ENCODE assay signal across 18 cellular contexts in the genomic region with DNA sequence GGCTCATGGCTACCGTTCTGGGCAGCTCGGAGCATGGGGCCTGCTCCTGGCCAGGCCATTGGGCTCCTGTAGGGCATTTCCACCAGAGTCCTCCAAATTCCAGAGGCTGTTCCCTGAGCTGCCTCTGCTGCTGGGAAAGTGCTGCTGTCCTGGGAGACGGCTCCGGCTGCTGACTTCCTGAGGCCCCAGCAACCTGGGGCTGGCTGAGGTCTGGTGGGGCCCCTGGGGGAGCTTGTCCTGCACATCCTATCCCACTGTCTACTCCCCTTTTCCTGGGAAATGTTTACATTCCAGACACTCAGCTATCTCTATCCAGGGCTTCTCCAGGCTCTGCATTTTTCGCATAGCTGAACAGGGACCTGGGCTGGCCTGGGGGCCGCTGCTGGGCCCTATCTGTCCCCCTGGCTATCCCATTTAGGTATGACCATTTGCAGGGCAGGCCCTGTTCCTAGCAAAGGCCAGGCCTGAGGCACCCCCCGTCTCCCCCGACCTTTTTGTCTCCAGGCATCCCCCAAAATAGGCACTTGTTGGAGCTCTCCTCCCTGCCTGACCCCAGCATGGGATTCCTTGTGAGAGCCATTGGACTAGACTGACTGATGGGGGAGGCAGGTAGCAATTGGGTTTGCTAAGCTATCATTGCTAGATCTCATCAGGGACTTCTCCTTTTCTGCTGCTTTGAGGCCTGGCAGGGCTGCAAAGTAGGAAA. TPM values are rescaled to one million over a fixed set of nuclear protein-coding genes. Genes with fewer than 3 reads are reported as not detected.
DNase-seq lines count a peak whose midpoint lies in the region; ATAC-seq and TF ChIP-seq lines count a peak whose summit lies in the region.
"Had no signal": no experiment of that assay in that cellular context is flagged by ENCODE, and none has a peak within 500 bp of the region (broad histone marks: within the 10 kb centered on the region; RNA-seq: fewer than 3 reads in every experiment).

No MANE protein-coding gene starts in this region.

- peak overlapping the region; percentile 61; the same call in 1 of the 2 replicates for H3K18ac ChIP-seq in IMR-90 (ENCODE audit: low read depth, low read length)
- H3K18ac ChIP-seq in mesenchymal stem cell (ENCODE audit: low read depth in 1 of 2, low read length in 2 of 2) = peak overlapping the region; percentile 69 to 73

- POLR2A ChIA-PET in Caco-2 (lab: Charles Lee) (interaction anchor here (0.5 to 1.8 kb wide), 4 partner anchors 27 to 1210 kb away, joined by 4 to 8 read pairs (median 5); a partner anchor contains a TSS), IMR-90 (lab: Charles Lee; ENCODE audit: unreplicated experiment) (no interaction called here)

- peak overlapping the region; percentile 92 for H3K27ac Mint-ChIP-seq in Caco-2 (ENCODE audit: unreplicated experiment)
- H3K27ac Mint-ChIP-seq: activated naive CD4-positive, alpha-beta T cell treated with anti-CD3 and anti-CD28 coated beads, Interleukin-2, amount 50 U/mL, for 72 hours; B cell; IgD-negative memory B cell; stimulated activated effector memory CD8-positive, alpha-beta T cell treated with anti-CD3 and anti-CD28 coated beads, Interleukin-12 subunit alpha, Interleukin-12 subunit beta, amount 100 ng/mL, for 72 hours had no signal

- in situ Hi-C loops in IMR-90 (cut with MboI; ENCODE audit: low sequenced_read_pairs) = no loop called here

- intact Hi-C loops in Caco-2 (cut with micrococcal nuclease; ENCODE audit: unreplicated experiment) (loop anchor here (1.0 to 5.0 kb wide), 2 partner anchors 17 to 36 kb away; a partner anchor contains a TSS), IMR-90 (cut with micrococcal nuclease) (no loop called here), uterus (cut with DNase I; ENCODE audit: low total_unique reads) (no loop called here)

- H3K23ac ChIP-seq in IMR-90 (ENCODE audit: low read depth, low read length) (0 out of 2 replicates have a peak overlapping the region, but pooled peaks have one; percentile 13), mesenchymal stem cell (ENCODE audit: low read length in 2 of 2) (no peak overlapping the region)

- H2BK12ac ChIP-seq in mesenchymal stem cell (ENCODE audit: low read length in 2 of 2) = peak overlapping the region; percentile 88 to 98

- H3K4me2 ChIP-seq in IMR-90 (ENCODE audit: low read depth, low read length) (peak overlapping the region; percentile 52), mesenchymal stem cell (ENCODE audit: low read length, poor library complexity, severe bottlenecking) (peak overlapping the region; percentile 19)

- H3K9me3 Mint-ChIP-seq in Caco-2 (ENCODE audit: unreplicated experiment) = no peaks in the 10 kb centered on the region
- H3K9me3 Mint-ChIP-seq: activated naive CD4-positive, alpha-beta T cell treated with anti-CD3 and anti-CD28 coated beads, Interleukin-2, amount 50 U/mL, for 72 hours; IgD-negative memory B cell; stimulated activated effector memory CD8-positive, alpha-beta T cell treated with anti-CD3 and anti-CD28 coated beads, Interleukin-12 subunit alpha, Interleukin-12 subunit beta, amount 100 ng/mL, for 72 hours had no signal

- TF ChIP-seq EP300 in upper lobe of left lung (IDR thresholded peaks at IDR 0.05) = no peak

- H3K4me1 ChIP-seq in Caco-2 = peaks cover 67% of the 10 kb centered on the region
- H3K4me1 ChIP-seq in IMR-90 (ENCODE audit: control insufficient read depth, insufficient read depth, low read length) = peaks cover 11% of the 10 kb centered on the region
- peaks cover 45% of the 10 kb centered on the region for H3K4me1 ChIP-seq in mesenchymal stem cell (ENCODE audit: control insufficient read depth, insufficient read depth, low read depth, low read length)
- H3K4me1 ChIP-seq in upper lobe of left lung = peaks cover 0 to 32% (median 30%) of the 10 kb centered on the region in 4 donors
- H3K4me1 ChIP-seq in uterus = no peaks in the 10 kb centered on the region

- ATAC-seq in IMR-90 (ENCODE audit: low read depth) (peak; percentile 81), upper lobe of left lung (ENCODE audit: low FRiP score in 2 of 2) (no peak), HG02588 (IDR thresholded peaks at IDR 0.05; ENCODE audit: unreplicated experiment) (no peak)
- ATAC-seq: activated naive CD4-positive, alpha-beta T cell treated with anti-CD3 and anti-CD28 coated beads, Interleukin-2, amount 50 U/mL, for 72 hours; stimulated activated effector memory CD8-positive, alpha-beta T cell treated with anti-CD3 and anti-CD28 coated beads, Interleukin-12 subunit alpha, Interleukin-12 subunit beta, amount 100 ng/mL, for 72 hours had no signal

- H2BK5ac ChIP-seq in IMR-90 (ENCODE audit: low read depth, low read length, poor library complexity, severe bottlenecking) (peak overlapping the region; percentile 1), mesenchymal stem cell (ENCODE audit: low read depth, low read length, poor library complexity, severe bottlenecking) (no peak overlapping the region)

- peak overlapping the region; percentile 43 for H2BK120ac ChIP-seq in IMR-90 (ENCODE audit: low read depth, low read length)
- H2BK120ac ChIP-seq in mesenchymal stem cell (ENCODE audit: low read depth, low read length) = peak overlapping the region; percentile 90

- H3K27ac ChIP-seq in IMR-90 (ENCODE audit: insufficient read depth, low read length) (peak overlapping the region; percentile 69; the same call in 1 of the 2 replicates), mesenchymal stem cell (ENCODE audit: low read length, poor library complexity, severe bottlenecking) (peak overlapping the region; percentile 74), upper lobe of left lung (peak overlapping the region in 2 of 4 donors; percentile 47 to 50), uterus (no peak overlapping the region)
- H3K27ac ChIP-seq: WERI-Rb-1 had no signal

- H3K56ac ChIP-seq in IMR-90 (ENCODE audit: extremely low read depth, insufficient read depth, low read length) = no peak overlapping the region

- no peaks in the 10 kb centered on the region for H3K79me1 ChIP-seq in IMR-90 (ENCODE audit: low read depth in 1 of 2, low read length in 2 of 2)
- no peaks in the 10 kb centered on the region for H3K79me1 ChIP-seq in mesenchymal stem cell (replicated peaks; ENCODE audit: low read length, poor library complexity, severe bottlenecking)

- H3K4me1 Mint-ChIP-seq in Caco-2 (ENCODE audit: low read depth, unreplicated experiment) = peaks cover 22% of the 10 kb centered on the region
- H3K4me1 Mint-ChIP-seq: stimulated activated effector memory CD8-positive, alpha-beta T cell treated with anti-CD3 and anti-CD28 coated beads, Interleukin-12 subunit alpha, Interleukin-12 subunit beta, amount 100 ng/mL, for 72 hours had no signal

- TF ChIP-seq RAD21 in IMR-90 (IDR thresholded peaks at IDR 0.05; ENCODE audit: low read length) = no peak

- H4K8ac ChIP-seq in IMR-90 (ENCODE audit: low read depth in 2 of 2, low read length in 2 of 2) = peak overlapping the region; percentile 48 to 84; a peak in 3 of 4 replicates
- peak overlapping the region; percentile 87 for H4K8ac ChIP-seq in mesenchymal stem cell (ENCODE audit: low read length)

- H3K27me3 Mint-ChIP-seq in Caco-2 (ENCODE audit: insufficient read depth, unreplicated experiment) = no peaks in the 10 kb centered on the region
- H3K27me3 Mint-ChIP-seq: B cell, IgD-negative memory B cell had no signal

- WGBS in IMR-90 (ENCODE audit: extremely low coverage in 2 of 2, insufficient read length in 1 of 2), 2 experiments = 53% methylated on average over 4 of the region's 8 CpGs; no CpG with 5 or more reads in 1 of the 2 experiments
- 9% methylated on average over 8 of the region's 8 CpGs for WGBS in mesenchymal stem cell
- 68 to 79% methylated on average over 6 to 8 of the region's 8 CpGs for WGBS in upper lobe of left lung, 2 donors

- no peaks in the 10 kb centered on the region for H3K9me3 ChIP-seq in Caco-2
- no peaks in the 10 kb centered on the region for H3K9me3 ChIP-seq in IMR-90 (ENCODE audit: control insufficient read depth, insufficient read depth, low read length)
- H3K9me3 ChIP-seq in mesenchymal stem cell (ENCODE audit: control insufficient read depth, low read length) = no peaks in the 10 kb centered on the region
- H3K9me3 ChIP-seq in MG63 = no peaks in the 10 kb centered on the region
- H3K9me3 ChIP-seq in upper lobe of left lung = no peaks in the 10 kb centered on the region
- H3K9me3 ChIP-seq in uterus = no peaks in the 10 kb centered on the region

- peak; percentile 76 to 91 for DNase-seq in Caco-2
- peak; percentile 20 for DNase-seq in IMR-90
- peak; percentile 73 for DNase-seq in amniotic epithelial cell (ENCODE audit: low read depth)
- peak; percentile 67 for DNase-seq in mesenchymal stem cell
- no peak for DNase-seq in MG63
- DNase-seq in upper lobe of left lung = no peak
- DNase-seq in uterus = no peak
- DNase-seq: DMS153; NCI-H187 treated with DMSO at 0.1 percent for 48 hours; NCI-H748 treated with DMSO at 0.1 percent for 48 hours; SHP77; stimulated activated CD4-positive, alpha-beta T cell treated with anti-CD3 and anti-CD28 coated beads, Interleukin-1b, Interleukin-23, amount 100 ng/mL, for 48 hours; WERI-Rb-1 had no signal

- dilution Hi-C loops in IMR-90 (cut with HindIII; ENCODE audit: low sequenced_read_pairs, unreplicated experiment) = no loop called here

- peak overlapping the region; percentile 69 for H2AK9ac ChIP-seq in IMR-90 (replicated peaks; ENCODE audit: low read depth, low read length, poor library complexity)

- peak overlapping the region; percentile 54 for H3K9ac ChIP-seq in IMR-90 (ENCODE audit: low read depth, low read length)
- H3K9ac ChIP-seq in mesenchymal stem cell (ENCODE audit: low read length) = no peak overlapping the region

- CTCF ChIA-PET in Caco-2 (lab: Charles Lee) (interaction anchor here (0.6 to 1.7 kb wide), 6 partner anchors 24 to 123 kb away, joined by 3 to 14 read pairs (median 5); a partner anchor contains a TSS), IMR-90 (lab: Yijun Ruan, JAX) (interaction anchor here (0.6 to 1.2 kb wide), 2 partner anchors 18 to 37 kb away, joined by 3 read pairs; a partner anchor contains a TSS)

- H2AK5ac ChIP-seq in IMR-90 (ENCODE audit: low read depth, low read length) (no peak overlapping the region; the same call in 1 of the 2 replicates), mesenchymal stem cell (ENCODE audit: low read length, severe bottlenecking) (peak overlapping the region; percentile 80)

- peaks cover 11% of the 10 kb centered on the region; the same call in 1 of the 2 replicates for H3K9me1 ChIP-seq in IMR-90 (ENCODE audit: insufficient read depth, low read length)

- H3K4ac ChIP-seq in IMR-90 (ENCODE audit: low read depth, low read length) = peak overlapping the region; percentile 61
- peak overlapping the region; percentile 52 to 64 for H3K4ac ChIP-seq in mesenchymal stem cell (ENCODE audit: low read depth in 1 of 2, low read length in 2 of 2)

- H3K14ac ChIP-seq in IMR-90 (replicated peaks; ENCODE audit: low read depth, low read length) (peak overlapping the region; percentile 17; the same call in 1 of the 2 replicates), mesenchymal stem cell (ENCODE audit: low read length in 2 of 2) (no peak overlapping the region)

- TF ChIP-seq CTCF in Caco-2 (IDR thresholded peaks at IDR 0.05; ENCODE audit: insufficient read depth in 1 of 2, low read depth in 1 of 2, low read length in 1 of 2, severe bottlenecking in 1 of 2, unreplicated experiment in 1 of 2) (no peak), IMR-90 (conservative IDR thresholded peaks at IDR 0.05; ENCODE audit: low read depth, low read length) (no peak), upper lobe of left lung (IDR thresholded peaks at IDR 0.05) (no peak), uterus (IDR thresholded peaks at IDR 0.05) (no peak)

- H2BK15ac ChIP-seq in IMR-90 (ENCODE audit: low read depth, low read length) (no peak overlapping the region; the same call in 2 of the 3 replicates), mesenchymal stem cell (ENCODE audit: low read depth, poor library complexity, severe bottlenecking) (peak overlapping the region; percentile 70)

- peaks cover 65% of the 10 kb centered on the region for H3K36me3 Mint-ChIP-seq in Caco-2 (ENCODE audit: insufficient read depth, unreplicated experiment)
- H3K36me3 Mint-ChIP-seq: activated naive CD4-positive, alpha-beta T cell treated with anti-CD3 and anti-CD28 coated beads, Interleukin-2, amount 50 U/mL, for 72 hours; stimulated activated effector memory CD8-positive, alpha-beta T cell treated with anti-CD3 and anti-CD28 coated beads, Interleukin-12 subunit alpha, Interleukin-12 subunit beta, amount 100 ng/mL, for 72 hours had no signal

- no TSS peak for BruUV-seq in Caco-2 (replicated peaks; lab: Mats Ljungman, UMichigan)
- no TSS peak for BruUV-seq in IMR-90 (replicated peaks; lab: Mats Ljungman, UMichigan)

- peak overlapping the region; percentile 74; the same call in 1 of the 2 replicates for H4K5ac ChIP-seq in IMR-90 (ENCODE audit: low read depth, low read length)

- H3K4me3 ChIP-seq in Caco-2 (ENCODE audit: low read depth, low read length) = no peak overlapping the region
- H3K4me3 ChIP-seq in IMR-90 (ENCODE audit: insufficient read depth, low read depth, low read length) = no peak overlapping the region
- no peak overlapping the region for H3K4me3 ChIP-seq in mesenchymal stem cell (ENCODE audit: insufficient read depth in 1 of 2, low read depth in 1 of 2, low read length in 2 of 2)
- no peak overlapping the region for H3K4me3 ChIP-seq in MG63
- no peak overlapping the region for H3K4me3 ChIP-seq in upper lobe of left lung
- no peak overlapping the region for H3K4me3 ChIP-seq in uterus

- H3K4me3 Mint-ChIP-seq in Caco-2 (ENCODE audit: unreplicated experiment) = peak overlapping the region; percentile 33
- H3K4me3 Mint-ChIP-seq: B cell; IgD-negative memory B cell; stimulated activated effector memory CD8-positive, alpha-beta T cell treated with anti-CD3 and anti-CD28 coated beads, Interleukin-12 subunit alpha, Interleukin-12 subunit beta, amount 100 ng/mL, for 72 hours had no signal

- H3K27me3 ChIP-seq in Caco-2 (replicated peaks; ENCODE audit: control insufficient read depth, insufficient read depth, low read length) = no peaks in the 10 kb centered on the region
- H3K27me3 ChIP-seq in IMR-90 (ENCODE audit: control insufficient read depth, insufficient read depth, low read length) = peaks cover 10% of the 10 kb centered on the region
- H3K27me3 ChIP-seq in mesenchymal stem cell (ENCODE audit: control insufficient read depth in 1 of 2, insufficient read depth in 1 of 2, low read length in 2 of 2) = peaks cover 0 to 23% of the 10 kb centered on the region in 2 experiments
- H3K27me3 ChIP-seq in MG63 = no peaks in the 10 kb centered on the region
- H3K27me3 ChIP-seq in upper lobe of left lung = no peaks in the 10 kb centered on the region
- no peaks in the 10 kb centered on the region for H3K27me3 ChIP-seq in uterus

- H4K91ac ChIP-seq in IMR-90 (ENCODE audit: insufficient read depth, low read depth, low read length) = peak overlapping the region; percentile 48; the same call in 1 of the 2 replicates
- H4K91ac ChIP-seq in mesenchymal stem cell (ENCODE audit: low read length) = peak overlapping the region; percentile 94

- peak overlapping the region; percentile 21 for H2BK20ac ChIP-seq in IMR-90 (ENCODE audit: low read depth, low read length)

- TF ChIP-seq POLR2A in IMR-90 (IDR thresholded peaks at IDR 0.05; ENCODE audit: low read depth, low read length) (no peak), upper lobe of left lung (IDR thresholded peaks at IDR 0.05) (no peak), uterus (IDR thresholded peaks at IDR 0.05) (no peak)

- H4K20me1 ChIP-seq in IMR-90 (ENCODE audit: insufficient read depth, low read length) = no peaks in the 10 kb centered on the region

- peaks cover 2% of the 10 kb centered on the region; the same call in 1 of the 2 replicates for H3K36me3 ChIP-seq in Caco-2 (ENCODE audit: control insufficient read depth, insufficient read depth, low read length)
- no peaks in the 10 kb centered on the region for H3K36me3 ChIP-seq in IMR-90 (ENCODE audit: control insufficient read depth, insufficient read depth, low read length)
- no peaks in the 10 kb centered on the region for H3K36me3 ChIP-seq in mesenchymal stem cell (ENCODE audit: control insufficient read depth in 1 of 2, insufficient read depth in 2 of 2, low read depth in 1 of 2, low read length in 2 of 2)
- no peaks in the 10 kb centered on the region for H3K36me3 ChIP-seq in MG63
- peaks cover 0 to 1% (median 0%) of the 10 kb centered on the region in 4 donors for H3K36me3 ChIP-seq in upper lobe of left lung
- H3K36me3 ChIP-seq in uterus = no peaks in the 10 kb centered on the region

- peak overlapping the region; percentile 87 for H2AFZ ChIP-seq in IMR-90 (replicated peaks; ENCODE audit: low read length, poor library complexity)
- no peak overlapping the region for H2AFZ ChIP-seq in mesenchymal stem cell (ENCODE audit: low read depth, low read length)

RNA-seq across cellular contexts. Expression of a gene that starts 27.5 kb away (rescaled TPM):
- total RNA-seq in Caco-2 (2022) (165 and 179 TPM in 2 replicates), IMR-90 (2012; rRNA removed) (0.54 and 0.56 TPM in 2 replicates), upper lobe of left lung (100 to 1,000 TPM; 113 to 256 (median 175) TPM), uterus (10 to 100 TPM in 3 of 4 donors, 1 to 10 TPM in 1; 3.1 to 31.9 (median 14.0) TPM)
- 0.53 and 0.72 TPM in 2 replicates for polyA plus RNA-seq in IMR-90 (2012; rRNA removed)
- polyA plus RNA-seq in IMR-90 (2012; cell fraction: cytosol; rRNA removed) = 1.2 and 1.6 TPM in 2 replicates
- polyA plus RNA-seq in IMR-90 (2012; cell fraction: nucleus; rRNA removed; ENCODE audit: low replicate concordance) = 2.0 and 4.5 TPM in 2 replicates
- 3.6 TPM for polyA plus RNA-seq in mesenchymal stem cell (2013, experiment 1 of 2)
- polyA plus RNA-seq in mesenchymal stem cell (2013, experiment 2 of 2) = 3.5 TPM
- 0.39 and 3.9 TPM in 2 replicates for total RNA-seq in MG63 (2014; rRNA removed; shearing (Covaris generic); ENCODE audit: low replicate concordance)

RNA-seq across cellular contexts. Expression of a gene that starts 34.6 kb away (rescaled TPM):
- total RNA-seq in Caco-2 (2022) (12.3 and 24.4 TPM in 2 replicates), IMR-90 (2012; rRNA removed) (0.18 TPM in 1 of 2 replicates, not detected in the other), upper lobe of left lung (100 to 1,000 TPM in 4 of 6 donors, 10 to 100 TPM in 2; 89.8 to 592 (median 183) TPM), uterus (100 to 1,000 TPM; 119 to 610 (median 170) TPM)
- polyA plus RNA-seq in IMR-90 (2012; rRNA removed) = 0.43 and 0.65 TPM in 2 replicates
- polyA plus RNA-seq in IMR-90 (2012; cell fraction: cytosol; rRNA removed) = 0.06 and 0.22 TPM in 2 replicates
- 6.8 and 8.7 TPM in 2 replicates for polyA plus RNA-seq in IMR-90 (2012; cell fraction: nucleus; rRNA removed; ENCODE audit: low replicate concordance)
- 2.6 TPM for polyA plus RNA-seq in mesenchymal stem cell (2013, experiment 1 of 2)
- polyA plus RNA-seq in mesenchymal stem cell (2013, experiment 2 of 2) = 2.7 TPM
- total RNA-seq in MG63 (2014; rRNA removed; shearing (Covaris generic); ENCODE audit: low replicate concordance) = 0.15 and 4.7 TPM in 2 replicates

RNA-seq across cellular contexts. Expression of a gene that starts 36.7 kb away (rescaled TPM):
- total RNA-seq in Caco-2 (2022) (71.3 and 74.5 TPM in 2 replicates), IMR-90 (2012; rRNA removed) (6.4 and 7.2 TPM in 2 replicates), upper lobe of left lung (100 to 1,000 TPM in 2 of 6 donors, 10 to 100 TPM in 4; 19.5 to 125 (median 31.3) TPM), uterus (100 to 1,000 TPM in 1 of 4 donors, 10 to 100 TPM in 3; 17.4 to 102 (median 20.6) TPM)
- 14.9 and 16.2 TPM in 2 replicates for polyA plus RNA-seq in IMR-90 (2012; rRNA removed)
- 9.8 and 14.7 TPM in 2 replicates for polyA plus RNA-seq in IMR-90 (2012; cell fraction: cytosol; rRNA removed)
- polyA plus RNA-seq in IMR-90 (2012; cell fraction: nucleus; rRNA removed; ENCODE audit: low replicate concordance) = 37.4 and 62.8 TPM in 2 replicates
- polyA plus RNA-seq in mesenchymal stem cell (2013, experiment 1 of 2) = 8.4 TPM
- polyA plus RNA-seq in mesenchymal stem cell (2013, experiment 2 of 2) = 9.2 TPM
- 34.6 and 83.8 TPM in 2 replicates for total RNA-seq in MG63 (2014; rRNA removed; shearing (Covaris generic); ENCODE audit: low replicate concordance)

RNA-seq across cellular contexts. Expression of a gene that starts 37.7 kb away (rescaled TPM):
- 41.8 and 48.9 TPM in 2 replicates for total RNA-seq in Caco-2 (2022)
- 2.2 and 2.9 TPM in 2 replicates for total RNA-seq in IMR-90 (2012; rRNA removed)
- polyA plus RNA-seq in IMR-90 (2012; rRNA removed) = 6.9 and 7.5 TPM in 2 replicates
- polyA plus RNA-seq in IMR-90 (2012; cell fraction: cytosol; rRNA removed) = 4.7 and 6.3 TPM in 2 replicates
- polyA plus RNA-seq in IMR-90 (2012; cell fraction: nucleus; rRNA removed; ENCODE audit: low replicate concordance) = 17.2 and 50.6 TPM in 2 replicates
- polyA plus RNA-seq in mesenchymal stem cell (2013, experiment 1 of 2) = 6.3 TPM
- 6.1 TPM for polyA plus RNA-seq in mesenchymal stem cell (2013, experiment 2 of 2)
- total RNA-seq in MG63 (2014; rRNA removed; shearing (Covaris generic); ENCODE audit: low replicate concordance) = 3.9 and 7.8 TPM in 2 replicates
- total RNA-seq in upper lobe of left lung = 100 to 1,000 TPM in 1 of 6 donors, 10 to 100 TPM in 5; 24.1 to 113 (median 48.5) TPM
- 100 to 1,000 TPM in 1 of 4 donors, 10 to 100 TPM in 1, 1 to 10 TPM in 2; 7.4 to 122 (median 15.5) TPM for total RNA-seq in uterus
- polyA plus RNA-seq: IgD-negative memory B cell had no signal

Comparison
In these comparisons a context has a peak if more than half of its experiments do, and no peak if none do; other contexts are left out.
1. DNase-seq: peak in Caco-2 (2 of 2), IMR-90 (single experiment), amniotic epithelial cell (single experiment) and mesenchymal stem cell (single experiment); none in MG63 (single experiment), upper lobe of left lung (0 of 2) and uterus (0 of 2).
2. H3K27ac ChIP-seq: peak in IMR-90 (single experiment) and mesenchymal stem cell (single experiment); none in uterus (0 of 2).